ENCODE assay signal across 33 cellular contexts in genomic region chr11:7931168-7931567, GRCh38. TPM values are rescaled to one million over a fixed set of nuclear protein-coding genes. Genes with fewer than 3 reads are reported as not detected.
"Had no signal": no experiment of that assay in that cellular context is flagged by ENCODE, and none has a peak within 500 bp of the region (broad histone marks: within the 10 kb centered on the region; RNA-seq: fewer than 3 reads in every experiment).

Gene OR10A6, minus strand, starts transcription at chr11:7931268. Its CDS starts 2,606 bp downstream, at chr11:7928662.

- ATAC-seq: effector memory CD8-positive, alpha-beta T cell; esophagus mucosa; gastrocnemius medialis; heart right ventricle; left cardiac atrium; left lung; left ventricle myocardium superior; lower lobe of right lung; mucosa of descending colon had no signal

- H3K9me3 ChIP-seq: colonic mucosa, esophagus squamous epithelium, gastrocnemius medialis, left lung, lower lobe of right lung, mucosa of descending colon had no signal

- DNase-seq: colonic mucosa; cortex of kidney; effector CD8-positive, alpha-beta T cell; effector memory CD8-positive, alpha-beta T cell; endodermal cell; erythroblast; esophagus squamous epithelium; foreskin fibroblast; foreskin melanocyte; gastrocnemius medialis; glutamatergic neuron; head of caudate nucleus; heart right ventricle; hippocampal formation; left cardiac atrium; left lung; left ventricle myocardium superior; lower lobe of right lung; mesenchymal stem cell; mucosa of descending colon; naive B cell had no signal

- H3K4me3 ChIP-seq: colonic mucosa, esophagus squamous epithelium, gastrocnemius medialis, heart right ventricle, left lung, lower lobe of right lung, mucosa of descending colon had no signal

- H3K27me3 ChIP-seq: colonic mucosa, gastrocnemius medialis, left lung had no signal

- H3K4me1 ChIP-seq: colonic mucosa, esophagus squamous epithelium, gastrocnemius medialis, heart right ventricle, left lung, lower lobe of right lung had no signal

- H3K27ac ChIP-seq: colonic mucosa, epithelial cell of prostate, esophagus squamous epithelium, gastrocnemius medialis, heart right ventricle, left lung, lower lobe of right lung had no signal

- FAIRE-seq: endometrium, islet of Langerhans, keratinocyte had no signal

- H3K36me3 ChIP-seq: colonic mucosa, esophagus squamous epithelium, gastrocnemius medialis, heart right ventricle, left lung, lower lobe of right lung had no signal

RNA-seq across cellular contexts. Expression of gene OR10A6, which starts in this region (rescaled TPM):
- total RNA-seq: colonic mucosa, dermis microvascular lymphatic vessel endothelial cell, endodermal cell, esophagus mucosa, esophagus squamous epithelium, gastrocnemius medialis, glomerular endothelial cell, heart right ventricle, kidney epithelial cell, left cardiac atrium, left lung, left ventricle myocardium superior, lower lobe of right lung, lung microvascular endothelial cell, mesenteric fat pad, mesothelial cell of epicardium, mucosa of descending colon, myocyte had no signal
- polyA plus RNA-seq: heart right ventricle had no signal
